Comparison of ENCODE assay signal across 8 cellular contexts in genomic region chrX:76145591-76146309, GRCh38. TPM values are rescaled to one million over a fixed set of nuclear protein-coding genes. Genes with fewer than 3 reads are reported as not detected.
A peak's percentile ranks its signal among the peaks of the same experiment; 100 is the strongest.
DNase-seq lines count a peak whose midpoint lies in the region; ATAC-seq and TF ChIP-seq lines count a peak whose summit lies in the region.
"Not testable (repeated sequence)": the region's sequence is repeated elsewhere in the genome, so short reads cannot be mapped to it uniquely, and the experiment has no call there.

No MANE protein-coding gene starts in this region.

- peak overlapping the region; percentile 32; the same call in 1 of the 2 replicates for H3K27ac ChIP-seq in PC-9

- DNase-seq in ELF-1 (ENCODE audit: low read depth, low spot score) (peak; percentile 25), HK-2 (ENCODE audit: unreplicated experiment) (peak; percentile 11), PC-9 (peak in 1 of 2 experiments; percentile 10), erythroblast (lab: John Stamatoyannopoulos, UW) (peak; percentile 61 to 64), mucosa of descending colon (peak; percentile 40 to 65 (median 47))
- peak; percentile 55 to 56 for DNase-seq in activated T-cell treated with anti-CD3 and anti-CD28 coated beads, Interleukin-2, amount 50 U/mL, for 48 hours

- H3K27me3 ChIP-seq in PC-9 (ENCODE audit: insufficient read depth, low read depth): not testable (repeated sequence)

- H3K9me3 ChIP-seq in PC-9 (ENCODE audit: insufficient read depth, low read depth); mucosa of descending colon: not testable (repeated sequence)

- H3K4me3 Mint-ChIP-seq in stimulated activated naive CD8-positive, alpha-beta T cell treated with anti-CD3 and anti-CD28 coated beads, Interleukin-15, Interleukin-2, amounts not matched to agents 100 ng/mL and 50 ng/mL, for 24 hours: peak overlapping the region; percentile 80

- H3K4me3 ChIP-seq in PC-9: peak overlapping the region; percentile 51; the same call in 1 of the 2 replicates
- H3K4me3 ChIP-seq in mucosa of descending colon: not testable (repeated sequence)

- not testable (repeated sequence) for H3F3A ChIP-seq in PC-9 (ENCODE audit: insufficient read depth, low read depth)

- H4K20me1 ChIP-seq in PC-9 (ENCODE audit: insufficient read depth): not testable (repeated sequence)

- H2AFZ ChIP-seq in PC-9: peak overlapping the region; percentile 72; the same call in 1 of the 2 replicates

- intact Hi-C loops in PC-9 (cut with micrococcal nuclease; ENCODE audit: unreplicated experiment); mucosa of descending colon (cut with DNase I, micrococcal nuclease): not testable (repeated sequence)

- not testable (repeated sequence) for H3K9me2 ChIP-seq in PC-9 (ENCODE audit: insufficient read depth)

- not testable (repeated sequence) for H3K27me3 Mint-ChIP-seq in stimulated activated naive CD8-positive, alpha-beta T cell treated with anti-CD3 and anti-CD28 coated beads, Interleukin-15, Interleukin-2, amounts not matched to agents 100 ng/mL and 50 ng/mL, for 24 hours

- POLR2A ChIA-PET in PC-9 (lab: Charles Lee; ENCODE audit: unreplicated experiment): not testable (repeated sequence)

- H3K79me2 ChIP-seq in PC-9 (ENCODE audit: low read depth): not testable (repeated sequence)

- H3K4me1 Mint-ChIP-seq in stimulated activated naive CD8-positive, alpha-beta T cell treated with anti-CD3 and anti-CD28 coated beads, Interleukin-15, Interleukin-2, amounts not matched to agents 100 ng/mL and 50 ng/mL, for 24 hours (ENCODE audit: low read depth): peaks cover 19% of the 10 kb centered on the region

- not testable (repeated sequence) for TF ChIP-seq CTCF in PC-9 (conservative IDR thresholded peaks at IDR 0.05); mucosa of descending colon (IDR thresholded peaks at IDR 0.05)

- not testable (repeated sequence) for TF ChIP-seq POLR2A in erythroblast (IDR thresholded peaks at IDR 0.05; ENCODE audit: low read length)

- H3K4me1 ChIP-seq in PC-9 (replicated peaks; ENCODE audit: insufficient read depth) (peaks cover 22% of the 10 kb centered on the region), mucosa of descending colon (ENCODE audit: low read depth) (peaks cover 12% of the 10 kb centered on the region)

- H3K36me3 ChIP-seq in PC-9 (ENCODE audit: low read depth); mucosa of descending colon (ENCODE audit: low read depth): not testable (repeated sequence)

- ATAC-seq in GM21825 (IDR thresholded peaks at IDR 0.05; ENCODE audit: unreplicated experiment) (peak; percentile 50), mucosa of descending colon (peak; percentile 70)

- not testable (repeated sequence) for H3K9me3 Mint-ChIP-seq in stimulated activated naive CD8-positive, alpha-beta T cell treated with anti-CD3 and anti-CD28 coated beads, Interleukin-15, Interleukin-2, amounts not matched to agents 100 ng/mL and 50 ng/mL, for 24 hours

- H3K27ac Mint-ChIP-seq in stimulated activated naive CD8-positive, alpha-beta T cell treated with anti-CD3 and anti-CD28 coated beads, Interleukin-15, Interleukin-2, amounts not matched to agents 100 ng/mL and 50 ng/mL, for 24 hours: peak overlapping the region; percentile 95

- H3K4me2 ChIP-seq in PC-9: peak overlapping the region; percentile 76

- CTCF ChIA-PET in PC-9 (lab: Charles Lee): not testable (repeated sequence)

- BruUV-seq in PC-9 (replicated peaks; lab: Mats Ljungman, UMichigan): not testable (repeated sequence)

- not testable (repeated sequence) for H3K36me3 Mint-ChIP-seq in stimulated activated naive CD8-positive, alpha-beta T cell treated with anti-CD3 and anti-CD28 coated beads, Interleukin-15, Interleukin-2, amounts not matched to agents 100 ng/mL and 50 ng/mL, for 24 hours (ENCODE audit: low read depth)

RNA-seq across cellular contexts. Expression of gene PBDC1, which starts 27.1 kb away (rescaled TPM):
- total RNA-seq in PC-9 (2021) (19.0 and 20.9 TPM in 2 replicates), mucosa of descending colon (10 to 100 TPM; 23.0 to 25.7 (median 24.3) TPM)
